8 cellular contexts compared by ENCODE assay signal in the genomic region with DNA sequence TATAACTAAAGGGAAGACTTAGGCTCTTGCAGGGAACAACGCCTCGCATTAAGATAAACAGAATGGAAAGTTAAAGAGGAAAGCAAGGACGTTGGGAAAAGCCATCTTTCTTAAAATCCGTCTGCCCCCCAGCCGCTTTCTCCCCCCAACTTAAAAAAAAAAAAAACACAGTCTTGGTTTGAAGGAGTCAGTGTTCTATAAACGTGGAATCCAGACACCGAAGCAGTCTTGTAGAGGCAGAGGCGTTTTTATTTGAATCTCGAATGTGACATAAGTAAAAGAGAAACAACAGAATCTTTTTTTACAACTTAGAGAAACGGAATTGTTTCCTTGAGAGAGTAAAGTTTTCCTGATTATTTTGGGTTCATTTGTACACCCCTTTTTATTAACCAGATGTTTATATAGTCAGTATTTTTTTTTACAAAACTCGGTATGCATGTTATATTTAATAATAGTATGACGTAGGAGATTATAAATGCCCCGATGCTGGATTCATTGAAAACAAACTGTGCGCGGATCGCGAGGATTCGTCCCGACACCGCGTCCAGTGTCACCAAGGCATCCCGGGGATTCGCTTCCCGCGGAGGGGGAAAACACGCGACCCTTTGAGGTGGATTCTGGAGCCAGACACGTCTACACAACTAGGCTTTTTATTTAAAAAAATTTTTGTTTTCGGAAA. TPM values are rescaled to one million over a fixed set of nuclear protein-coding genes. Genes with fewer than 3 reads are reported as not detected.
DNase-seq lines count a peak whose midpoint lies in the region; ATAC-seq and TF ChIP-seq lines count a peak whose summit lies in the region.

No MANE protein-coding gene starts in this region.

- H3K23ac ChIP-seq in neuronal stem cell (ENCODE audit: low read depth, low read length, poor library complexity): no peak overlapping the region

- peak overlapping the region; percentile 96 for H3K18ac ChIP-seq in neuronal stem cell (ENCODE audit: low read length)

- H3K79me1 ChIP-seq in neuronal stem cell (ENCODE audit: low read depth, low read length): peaks cover 2% of the 10 kb centered on the region

- H3F3A ChIP-seq in SK-N-SH (replicated peaks; ENCODE audit: insufficient read depth): peaks cover 38% of the 10 kb centered on the region

- TF ChIP-seq POLR2A in esophagus muscularis mucosa (IDR thresholded peaks at IDR 0.05; ENCODE audit: low read depth): no peak

- H2BK15ac ChIP-seq in neuronal stem cell (ENCODE audit: low read length): no peak overlapping the region

- CTCF ChIA-PET in SK-N-SH (lab: Yijun Ruan, JAX): interaction anchor here (1.5 to 2.0 kb wide), 2 partner anchors 23 to 708 kb away, joined by 5 to 7 read pairs; no protein-coding TSS in a partner anchor

- no peak overlapping the region for H2BK120ac ChIP-seq in neuronal stem cell (ENCODE audit: low read depth, low read length)

- no peaks in the 10 kb centered on the region for H3K27me3 ChIP-seq in SK-N-SH (ENCODE audit: insufficient read depth)
- H3K27me3 ChIP-seq in esophagus muscularis mucosa: peaks cover 0 to 5% (median under 1%) of the 10 kb centered on the region in 4 donors
- peaks cover 0 to 2% (median 0%) of the 10 kb centered on the region in 3 experiments for H3K27me3 ChIP-seq in neuronal stem cell (ENCODE audit: control insufficient read depth in 3 of 3, insufficient read depth in 3 of 3, low read depth in 1 of 3, low read length in 3 of 3)

- H4K91ac ChIP-seq in neuronal stem cell (ENCODE audit: low read depth, low read length, poor library complexity): no peak overlapping the region

- POLR2A ChIA-PET in SK-N-SH (lab: Yijun Ruan, JAX): interaction anchor here (0.8 to 1.8 kb wide), 7 partner anchors 47 to 573 kb away, joined by 3 to 9 read pairs (median 5); a partner anchor contains a TSS

- H3K9me2 ChIP-seq in SK-N-SH: no peaks in the 10 kb centered on the region

- TF ChIP-seq CTCF in SK-N-SH (IDR thresholded peaks at IDR 0.05) (no peak), esophagus muscularis mucosa (IDR thresholded peaks at IDR 0.05) (no peak)

- H3K4me3 ChIP-seq in SK-N-SH (ENCODE audit: low read depth in 2 of 2, low read length in 1 of 2) (peak overlapping the region; percentile 87 to 91), esophagus muscularis mucosa (peak overlapping the region; percentile 80 to 94 (median 88)), neuronal stem cell (ENCODE audit: low read length in 2 of 2) (peak overlapping the region; percentile 49 to 80)

- no peak overlapping the region for H3K4ac ChIP-seq in neuronal stem cell (ENCODE audit: low read length)

- TF ChIP-seq EP300 in SK-N-SH (IDR thresholded peaks at IDR 0.05; ENCODE audit: borderline replicate concordance in 1 of 2, low read depth in 1 of 2, low read length in 1 of 2) (no peak), esophagus muscularis mucosa (IDR thresholded peaks at IDR 0.05) (no peak)

- no peak for ATAC-seq in HG02870 (IDR thresholded peaks at IDR 0.05; ENCODE audit: unreplicated experiment)
- ATAC-seq in GM18498 (IDR thresholded peaks at IDR 0.05; ENCODE audit: unreplicated experiment): no peak

- H4K20me1 ChIP-seq in SK-N-SH (ENCODE audit: insufficient read depth): no peaks in the 10 kb centered on the region

- peaks cover 13% of the 10 kb centered on the region for H3K79me2 ChIP-seq in SK-N-SH (ENCODE audit: insufficient read depth)

- TF ChIP-seq RAD21 in SK-N-SH (IDR thresholded peaks at IDR 0.05; ENCODE audit: low read length): no peak

- H3K9me3 ChIP-seq in SK-N-SH: no peaks in the 10 kb centered on the region
- no peaks in the 10 kb centered on the region for H3K9me3 ChIP-seq in esophagus muscularis mucosa
- no peaks in the 10 kb centered on the region for H3K9me3 ChIP-seq in neuronal stem cell (replicated peaks in 1 of 2; ENCODE audit: control insufficient read depth in 2 of 2, insufficient read depth in 1 of 2, low read depth in 1 of 2, low read length in 2 of 2)

- no peaks in the 10 kb centered on the region for H3K36me3 ChIP-seq in SK-N-SH (replicated peaks in 1 of 2; ENCODE audit: control insufficient read depth in 1 of 2, insufficient read depth in 2 of 2, low read length in 1 of 2)
- no peaks in the 10 kb centered on the region for H3K36me3 ChIP-seq in esophagus muscularis mucosa
- H3K36me3 ChIP-seq in neuronal stem cell (replicated peaks in 1 of 2; ENCODE audit: control insufficient read depth in 2 of 2, insufficient read depth in 2 of 2, low read length in 2 of 2): peaks cover 0 to 26% of the 10 kb centered on the region in 2 donors

- under 1% methylated on average over 29 of the region's 29 CpGs for WGBS in SK-N-SH (ENCODE audit: low lambda C conversion rate)
- 1% methylated on average over 29 of the region's 29 CpGs for WGBS in esophagus muscularis mucosa
- WGBS in neuronal stem cell (ENCODE audit: extremely low coverage in 2 of 2, insufficient read length in 2 of 2, insufficient replicate concordance in 1 of 2), 2 donors: no CpG with 5 or more reads among the region's 29 CpGs

- no peak overlapping the region for H3K14ac ChIP-seq in neuronal stem cell (ENCODE audit: low read length)

- H4K8ac ChIP-seq in neuronal stem cell (ENCODE audit: low read depth, low read length): no peak overlapping the region

- H2BK5ac ChIP-seq in neuronal stem cell (ENCODE audit: low read length): peak overlapping the region; percentile 19

- H3K9ac ChIP-seq in SK-N-SH (peak overlapping the region; percentile 80), neuronal stem cell (ENCODE audit: low read depth, low read length, poor library complexity) (peak overlapping the region; percentile 53)

- H3K27ac ChIP-seq in SK-N-SH (ENCODE audit: low read depth in 2 of 2, low read length in 1 of 2) (peak overlapping the region; percentile 81 to 93), esophagus muscularis mucosa (replicated peaks in 1 of 4) (peak overlapping the region; percentile 87 to 94 (median 94)), neuronal stem cell (replicated peaks; ENCODE audit: low read length) (peak overlapping the region; percentile 97)

- H3K4me2 ChIP-seq in SK-N-SH (peak overlapping the region; percentile 91), neuronal stem cell (ENCODE audit: insufficient read depth, low read length, poor library complexity, severe bottlenecking) (peak overlapping the region; percentile 70)

- no peak overlapping the region for H2BK12ac ChIP-seq in neuronal stem cell (ENCODE audit: low read length)

- H2AFZ ChIP-seq in SK-N-SH (ENCODE audit: low read depth) (peak overlapping the region; percentile 96), neuronal stem cell (ENCODE audit: low read length) (peak overlapping the region; percentile 59)

- DNase-seq in activated T-cell treated with anti-CD3 and anti-CD28 coated beads, Interleukin-2, amount 50 U/mL, for 1 hour: peak; percentile 45
- DNase-seq in activated T-cell treated with anti-CD3 and anti-CD28 coated beads for 4 hours (no peak), SK-N-SH (no peak), esophagus muscularis mucosa (ENCODE audit: extremely low spot score) (no peak), neuronal stem cell (ENCODE audit: low spot score) (no peak), NK-92 (lab: John Stamatoyannopoulos, UW; ENCODE audit: unreplicated experiment) (no peak)

- intact Hi-C loops in esophagus muscularis mucosa (cut with DNase I): loop anchor here (5.0 kb wide), 1 partner anchor 707 kb away; no protein-coding TSS in a partner anchor

- H3K4me1 ChIP-seq in SK-N-SH (ENCODE audit: control insufficient read depth in 1 of 2, insufficient read depth in 2 of 2, low read depth in 1 of 2, low read length in 1 of 2) (peaks cover 11 to 18% of the 10 kb centered on the region in 2 experiments; a peak in 3 of 4 replicates), esophagus muscularis mucosa (peaks cover 24 to 32% (median 30%) of the 10 kb centered on the region in 4 donors), neuronal stem cell (ENCODE audit: control insufficient read depth in 2 of 2, insufficient read depth in 1 of 2, low read depth in 1 of 2, low read length in 2 of 2) (peaks cover 18 to 29% of the 10 kb centered on the region in 2 donors)

- H2AK5ac ChIP-seq in neuronal stem cell (ENCODE audit: low read depth, low read length): no peak overlapping the region

TF ChIP-seq in SK-N-SH, 30 proteins besides CTCF, POLR2A, EP300 and RAD21:
- TF ChIP-seq, protein P1, sequence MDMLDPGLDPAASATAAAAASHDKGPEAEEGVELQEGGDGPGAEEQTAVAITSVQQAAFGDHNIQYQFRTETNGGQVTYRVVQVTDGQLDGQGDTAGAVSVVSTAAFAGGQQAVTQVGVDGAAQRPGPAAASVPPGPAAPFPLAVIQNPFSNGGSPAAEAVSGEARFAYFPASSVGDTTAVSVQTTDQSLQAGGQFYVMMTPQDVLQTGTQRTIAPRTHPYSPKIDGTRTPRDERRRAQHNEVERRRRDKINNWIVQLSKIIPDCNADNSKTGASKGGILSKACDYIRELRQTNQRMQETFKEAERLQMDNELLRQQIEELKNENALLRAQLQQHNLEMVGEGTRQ (IDR thresholded peaks at IDR 0.05; ENCODE audit: borderline replicate concordance, low read depth, low read length): no peak
- peak; percentile 40 for TF ChIP-seq MXI1 (IDR thresholded peaks at IDR 0.05; ENCODE audit: low read depth, low read length)
- TF ChIP-seq SIN3A (IDR thresholded peaks at IDR 0.05; ENCODE audit: borderline replicate concordance, low read depth, low read length): peak; percentile 44; the same call in 1 of the 2 replicates

RNA-seq across cellular contexts. Expression of a gene that starts 6.8 kb away (rescaled TPM):
- polyA plus RNA-seq in SK-N-SH (2012; rRNA removed): 1.7 and 3.3 TPM in 2 replicates
- polyA plus RNA-seq in SK-N-SH (2012; cell fraction: cytosol; rRNA removed): 2.2 and 2.4 TPM in 2 replicates
- polyA plus RNA-seq in SK-N-SH (2012; cell fraction: nucleus; rRNA removed): 6.2 and 7.2 TPM in 2 replicates
- 10 to 100 TPM; 10.8 to 25.1 (median 16.9) TPM for total RNA-seq in esophagus muscularis mucosa
- polyA plus RNA-seq in neuronal stem cell (2013, experiment 1 of 2): 18.4 TPM
- polyA plus RNA-seq in neuronal stem cell (2013, experiment 2 of 2): 18.9 TPM
